ENCODE assay signal across 13 cellular contexts in the genomic region with DNA sequence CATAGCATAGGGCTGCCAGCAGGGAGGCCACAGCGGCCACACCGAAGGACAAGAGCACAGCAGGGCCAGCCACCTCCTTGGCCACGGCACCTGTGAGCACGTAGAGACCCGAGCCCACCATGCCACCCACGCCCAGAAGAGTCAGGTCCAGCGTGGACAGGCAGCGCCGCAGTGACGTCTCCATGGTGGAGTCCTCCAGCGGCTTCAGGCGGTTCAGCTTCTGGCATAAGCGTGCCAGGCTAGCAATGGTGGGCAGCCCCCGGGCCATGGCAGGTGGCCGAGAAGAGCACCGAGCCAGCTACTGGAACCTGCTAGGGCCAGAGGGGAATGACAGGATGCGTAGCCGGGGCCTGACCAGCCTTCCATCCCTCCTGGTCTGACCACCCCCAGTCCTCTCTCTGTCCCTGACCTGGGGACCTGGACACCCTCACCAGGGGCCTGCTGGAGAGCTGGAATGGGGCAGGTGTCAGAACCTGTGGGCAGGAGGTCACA. TPM values are rescaled to one million over a fixed set of nuclear protein-coding genes. Genes with fewer than 3 reads are reported as not detected.
A peak's percentile ranks its signal among the peaks of the same experiment; 100 is the strongest.
DNase-seq lines count a peak whose midpoint lies in the region; ATAC-seq, FAIRE-seq and TF ChIP-seq lines count a peak whose summit lies in the region.
"Had no signal": no experiment of that assay in that cellular context is flagged by ENCODE, and none has a peak within 500 bp of the region (broad histone marks: within the 10 kb centered on the region; RNA-seq: fewer than 3 reads in every experiment).

No MANE protein-coding gene starts in this region.

- H3K79me2 ChIP-seq in GM12878 (ENCODE audit: control insufficient read depth, insufficient read depth, low read length) = no peaks in the 10 kb centered on the region

- H3K27me3 ChIP-seq in GM12878 (replicated peaks in 1 of 2; ENCODE audit: control insufficient read depth in 2 of 2, insufficient read depth in 2 of 2, low read length in 1 of 2) = no peaks in the 10 kb centered on the region; a peak in 1 of 4 replicates
- H3K27me3 ChIP-seq in iPS-18a (ENCODE audit: control insufficient read depth, insufficient read depth, low read length) = peaks cover 39% of the 10 kb centered on the region
- peaks cover 18% of the 10 kb centered on the region for H3K27me3 ChIP-seq in CD8-positive, alpha-beta memory T cell (ENCODE audit: insufficient read depth, low read length, poor library complexity, severe bottlenecking)

- 0 out of 2 replicates have a peak overlapping the region, but pooled peaks have one; percentile 9 for H3K4me2 ChIP-seq in GM12878 (ENCODE audit: control insufficient read depth, insufficient read depth)

- WGBS in GM12878 (ENCODE audit: insufficient coverage, insufficient replicate concordance, low lambda C conversion rate, missing lambda C conversion rate) = 63% methylated on average over 18 of the region's 18 CpGs

- no peak for ATAC-seq in GM12878
- no peak for ATAC-seq in stimulated activated effector memory CD8-positive, alpha-beta T cell treated with anti-CD3 and anti-CD28 coated beads, Interleukin-12 subunit alpha, Interleukin-12 subunit beta, amount 100 ng/mL, for 72 hours
- ATAC-seq in HG03159 (IDR thresholded peaks at IDR 0.05; ENCODE audit: unreplicated experiment) = no peak

- CTCF ChIA-PET in Calu3 (lab: Charles Lee) (no interaction called here), GM12878 (lab: Yijun Ruan, JAX) (no interaction called here)
- CTCF ChIA-PET in CD8-positive, alpha-beta memory T cell (lab: Charles Lee) = no interaction called here

- H3K9me3 ChIP-seq in GM12878 (replicated peaks; ENCODE audit: control insufficient read depth, insufficient read depth, low read length) (no peaks in the 10 kb centered on the region), iPS-18a (ENCODE audit: control insufficient read depth, low read depth, low read length) (no peaks in the 10 kb centered on the region)
- no peaks in the 10 kb centered on the region for H3K9me3 ChIP-seq in CD8-positive, alpha-beta memory T cell (ENCODE audit: low read length)
- H3K9me3 ChIP-seq: mucosa of descending colon had no signal

- H3K4me1 ChIP-seq in GM12878 (ENCODE audit: control insufficient read depth, insufficient read depth, low read length) = peaks cover 7% of the 10 kb centered on the region
- H3K4me1 ChIP-seq in iPS-18a (ENCODE audit: control insufficient read depth, low read depth, low read length) = no peaks in the 10 kb centered on the region
- H3K4me1 ChIP-seq in CD8-positive, alpha-beta memory T cell (ENCODE audit: insufficient read depth, low read length) = no peaks in the 10 kb centered on the region

- SMC1A ChIA-PET in GM12878 (lab: Charles Lee; ENCODE audit: uncharacterized antibody, unreplicated experiment) = no interaction called here

- H3K36me3 Mint-ChIP-seq in Calu3 (ENCODE audit: insufficient read depth, unreplicated experiment) = no peaks in the 10 kb centered on the region
- H3K36me3 Mint-ChIP-seq in stimulated activated effector memory CD8-positive, alpha-beta T cell treated with anti-CD3 and anti-CD28 coated beads, Interleukin-12 subunit alpha, Interleukin-12 subunit beta, amount 100 ng/mL, for 72 hours = no peaks in the 10 kb centered on the region
- H3K36me3 Mint-ChIP-seq in CD8-positive, alpha-beta memory T cell = no peaks in the 10 kb centered on the region

- no peak for TF ChIP-seq POLR2A in GM12878 (IDR thresholded peaks at IDR 0.05; ENCODE audit: low read depth, low read length)

- intact Hi-C loops in Calu3 (cut with micrococcal nuclease; ENCODE audit: unreplicated experiment) = no loop called here
- intact Hi-C loops in GM12878 (cut with micrococcal nuclease; ENCODE audit: unreplicated experiment) = no loop called here

- in situ Hi-C loops in GM12878 (cut with MboI) = no loop called here

- H2AFZ ChIP-seq in GM12878 (ENCODE audit: control insufficient read depth, low read depth, low read length) = no peak overlapping the region

- H3K27ac Mint-ChIP-seq in Calu3 (ENCODE audit: unreplicated experiment) = no peak overlapping the region
- no peak overlapping the region for H3K27ac Mint-ChIP-seq in stimulated activated effector memory CD8-positive, alpha-beta T cell treated with anti-CD3 and anti-CD28 coated beads, Interleukin-12 subunit alpha, Interleukin-12 subunit beta, amount 100 ng/mL, for 72 hours
- no peak overlapping the region for H3K27ac Mint-ChIP-seq in CD8-positive, alpha-beta memory T cell

- H3K9me3 Mint-ChIP-seq in Calu3 (ENCODE audit: low read depth, unreplicated experiment) = no peaks in the 10 kb centered on the region
- H3K9me3 Mint-ChIP-seq in stimulated activated effector memory CD8-positive, alpha-beta T cell treated with anti-CD3 and anti-CD28 coated beads, Interleukin-12 subunit alpha, Interleukin-12 subunit beta, amount 100 ng/mL, for 72 hours = no peaks in the 10 kb centered on the region
- H3K9me3 Mint-ChIP-seq in CD8-positive, alpha-beta memory T cell = no peaks in the 10 kb centered on the region

- TF ChIP-seq CTCF in Calu3 (IDR thresholded peaks at IDR 0.05; ENCODE audit: unreplicated experiment) (no peak), GM12878 (IDR thresholded peaks at IDR 0.05 in 2 of 3, conservative IDR thresholded peaks at IDR 0.05 in 1 of 3; ENCODE audit: control insufficient read depth in 2 of 3, extremely low read depth in 1 of 3, insufficient read depth in 1 of 3, low read depth in 3 of 3, low read length in 3 of 3) (no peak)

- H3K27me3 Mint-ChIP-seq in Calu3 (ENCODE audit: unreplicated experiment) = peaks cover 55% of the 10 kb centered on the region
- H3K27me3 Mint-ChIP-seq in CD8-positive, alpha-beta memory T cell = peaks cover 32 to 36% of the 10 kb centered on the region in 2 donors

- POLR2A ChIA-PET in GM12878 (lab: Charles Lee) = interaction anchor here (0.5 kb wide), 1 partner anchor 15 kb away, joined by 3 read pairs; no protein-coding TSS in a partner anchor
- POLR2A ChIA-PET in CD8-positive, alpha-beta memory T cell (lab: Charles Lee) = no interaction called here

- H3K27ac ChIP-seq in GM12878 (ENCODE audit: control insufficient read depth, insufficient read depth) (no peak overlapping the region), iPS-18a (ENCODE audit: low read length) (no peak overlapping the region)
- H3K27ac ChIP-seq in CD8-positive, alpha-beta memory T cell (ENCODE audit: low read depth, low read length) = no peak overlapping the region

- H3K4me3 ChIP-seq in GM12878 (no peak overlapping the region), iPS-18a (ENCODE audit: low read length) (peak overlapping the region; percentile 59)
- no peak overlapping the region for H3K4me3 ChIP-seq in CD8-positive, alpha-beta memory T cell (ENCODE audit: low read length)
- H3K4me3 ChIP-seq: mucosa of descending colon had no signal

- DNase-seq in Calu3 = no peak
- DNase-seq in GM12878 (ENCODE audit: low read depth, low spot score) = no peak
- DNase-seq in stimulated activated effector memory CD8-positive, alpha-beta T cell treated with anti-CD3 and anti-CD28 coated beads, Interleukin-12 subunit alpha, Interleukin-12 subunit beta, amount 100 ng/mL, for 72 hours (ENCODE audit: low spot score in 2 of 2) = no peak
- no peak for DNase-seq in CD8-positive, alpha-beta memory T cell
- no peak for DNase-seq in stimulated activated CD4-positive, alpha-beta T cell treated with anti-CD3 and anti-CD28 coated beads, Interleukin-4, amount 100 ng/mL, for 24 hours
- DNase-seq in stimulated activated CD4-positive, alpha-beta T cell treated with anti-CD3 and anti-CD28 coated beads, Interleukin-15, amount 100 ng/mL, for 24 hours = no peak
- DNase-seq: activated naive CD4-positive, alpha-beta T cell treated with Interleukin-2 at 50 U/mL for 16 hours; NCI-H2081; RPMI8226 had no signal

- TF ChIP-seq EP300 in GM12878 (IDR thresholded peaks at IDR 0.05; ENCODE audit: borderline replicate concordance in 1 of 2, control insufficient read depth in 1 of 2, low read depth in 2 of 2, low read length in 2 of 2) = no peak

- H3K9ac ChIP-seq in GM12878 (ENCODE audit: control insufficient read depth, insufficient read depth, low read length) (no peak overlapping the region), iPS-18a (ENCODE audit: low read length) (no peak overlapping the region)

- no peaks in the 10 kb centered on the region for H4K20me1 ChIP-seq in GM12878 (ENCODE audit: control insufficient read depth, insufficient read depth)

- no peaks in the 10 kb centered on the region for H3K4me1 Mint-ChIP-seq in Calu3 (ENCODE audit: low read depth, unreplicated experiment)
- peaks cover 9% of the 10 kb centered on the region for H3K4me1 Mint-ChIP-seq in stimulated activated effector memory CD8-positive, alpha-beta T cell treated with anti-CD3 and anti-CD28 coated beads, Interleukin-12 subunit alpha, Interleukin-12 subunit beta, amount 100 ng/mL, for 72 hours
- H3K4me1 Mint-ChIP-seq in CD8-positive, alpha-beta memory T cell = peaks cover 3 to 21% (median 4%) of the 10 kb centered on the region in 3 donors

- TF ChIP-seq RAD21 in GM12878 (IDR thresholded peaks at IDR 0.05; ENCODE audit: insufficient read depth, low read depth, low read length) = no peak

- BruUV-seq in Calu3 (replicated peaks; lab: Mats Ljungman, UMichigan) = no TSS peak
- BruUV-seq in GM12878 (replicated peaks; lab: Mats Ljungman, UMichigan) = no TSS peak

- RAD21 ChIA-PET in GM12878 (lab: Charles Lee; ENCODE audit: unreplicated experiment) = no interaction called here

- peak overlapping the region; percentile 61 for H3K4me3 Mint-ChIP-seq in Calu3 (ENCODE audit: low read depth, unreplicated experiment)
- peak overlapping the region; percentile 31 for H3K4me3 Mint-ChIP-seq in stimulated activated effector memory CD8-positive, alpha-beta T cell treated with anti-CD3 and anti-CD28 coated beads, Interleukin-12 subunit alpha, Interleukin-12 subunit beta, amount 100 ng/mL, for 72 hours
- peak overlapping the region in 2 of 7 donors; percentile 23 to 68 for H3K4me3 Mint-ChIP-seq in CD8-positive, alpha-beta memory T cell

- H3K36me3 ChIP-seq in GM12878 (ENCODE audit: control insufficient read depth in 2 of 2, insufficient read depth in 2 of 2, low read length in 1 of 2) (no peaks in the 10 kb centered on the region), iPS-18a (ENCODE audit: control insufficient read depth, low read depth, low read length) (no peaks in the 10 kb centered on the region)
- no peaks in the 10 kb centered on the region for H3K36me3 ChIP-seq in CD8-positive, alpha-beta memory T cell (ENCODE audit: insufficient read depth, low read length)

- no peak for FAIRE-seq in GM12878 (lab: Jason Lieb, UNC)

RNA-seq across cellular contexts. Expression of gene SLC7A4, which starts 0.8 kb away (rescaled TPM):
- total RNA-seq in Calu3 (2022) (0.14 TPM in 1 of 2 replicates, not detected in the other), GM12878 (2014; rRNA removed) (0.06 and 0.27 TPM in 2 replicates), GM12878 (2014; rRNA removed; fragmentation: Illumina TruSeq; extraction: Trizol) (not detected in 2 replicates), GM12878 (2021) (0.11 and 0.21 TPM in 2 replicates)
- 0.15 TPM in 1 of 2 replicates, not detected in the other for total RNA-seq in GM12878 (2013; cell fraction: nucleolus; rRNA removed)
- polyA plus RNA-seq in GM12878 (2011; ENCODE audit: low read depth) = not detected
- polyA plus RNA-seq in GM12878 (2011; rRNA removed) (not detected in 2 replicates), GM12878 (2014; fragmentation: Illumina TruSeq; extraction: Trizol) (0.07 TPM in 1 of 2 replicates, not detected in the other), GM12878 (2014; fragmentation: Nextera tagmentation; extraction: Ambion mirVana) (not detected), GM12878 (2014; rRNA removed) (0.11 TPM in 1 of 2 replicates, not detected in the other), GM12878 (2016; fragmentation: Nextera tagmentation; extraction: Ambion mirVana) (under 1 TPM in 1 of 2 experiments, not detected in 1; 0.25 TPM)
- polyA plus RNA-seq in GM12878 (2011; cell fraction: cytosol; rRNA removed) = not detected in 2 replicates
- not detected in 2 replicates for polyA plus RNA-seq in GM12878 (2011; cell fraction: nucleus; rRNA removed)
- not detected in 2 replicates for polyA plus RNA-seq in GM12878 (2012)
- polyA minus RNA-seq in GM12878 (2011; rRNA and poly(A)+ RNA removed) = not detected in 2 replicates
- polyA minus RNA-seq in GM12878 (2011; cell fraction: cytosol; rRNA and poly(A)+ RNA removed) = not detected in 2 replicates
- not detected in 2 replicates for polyA minus RNA-seq in GM12878 (2011; cell fraction: nucleus; rRNA and poly(A)+ RNA removed)
- total RNA-seq in CD8-positive, alpha-beta memory T cell = under 1 TPM; 0.13 to 0.37 TPM
- 0.82 TPM for polyA plus RNA-seq in CD8-positive, alpha-beta memory T cell

RNA-seq across cellular contexts. Expression of gene LRRC74B, which starts 14.2 kb away (rescaled TPM):
- not detected in 2 replicates for total RNA-seq in Calu3 (2022)
- not detected in 2 replicates for total RNA-seq in GM12878 (2013; cell fraction: nucleolus; rRNA removed)
- not detected in 2 replicates for total RNA-seq in GM12878 (2014; rRNA removed)
- total RNA-seq in GM12878 (2014; rRNA removed; fragmentation: Illumina TruSeq; extraction: Trizol) = not detected in 2 replicates
- total RNA-seq in GM12878 (2021) = not detected in 2 replicates
- polyA plus RNA-seq in GM12878 (2011; ENCODE audit: low read depth) = not detected
- polyA plus RNA-seq in GM12878 (2011; rRNA removed) = not detected in 2 replicates
- not detected in 2 replicates for polyA plus RNA-seq in GM12878 (2011; cell fraction: cytosol; rRNA removed)
- not detected in 2 replicates for polyA plus RNA-seq in GM12878 (2011; cell fraction: nucleus; rRNA removed)
- polyA plus RNA-seq in GM12878 (2012) = not detected in 2 replicates
- polyA plus RNA-seq in GM12878 (2014; fragmentation: Illumina TruSeq; extraction: Trizol) = not detected in 2 replicates
- polyA plus RNA-seq in GM12878 (2014; fragmentation: Nextera tagmentation; extraction: Ambion mirVana) = not detected
- not detected in 2 replicates for polyA plus RNA-seq in GM12878 (2014; rRNA removed)
- not detected for polyA plus RNA-seq in GM12878 (2016; fragmentation: Nextera tagmentation; extraction: Ambion mirVana)
- not detected in 2 replicates for polyA minus RNA-seq in GM12878 (2011; rRNA and poly(A)+ RNA removed)
- polyA minus RNA-seq in GM12878 (2011; cell fraction: cytosol; rRNA and poly(A)+ RNA removed) = not detected in 2 replicates
- not detected in 2 replicates for polyA minus RNA-seq in GM12878 (2011; cell fraction: nucleus; rRNA and poly(A)+ RNA removed)
- total RNA-seq in CD8-positive, alpha-beta memory T cell = not detected
- polyA plus RNA-seq in CD8-positive, alpha-beta memory T cell = not detected
- total RNA-seq: kidney epithelial cell had no signal

RNA-seq across cellular contexts. Expression of gene P2RX6, which starts 16.6 kb away (rescaled TPM):
- total RNA-seq in Calu3 (2022) = 0.26 and 0.42 TPM in 2 replicates
- 0.31 and 0.34 TPM in 2 replicates for total RNA-seq in GM12878 (2013; cell fraction: nucleolus; rRNA removed)
- total RNA-seq in GM12878 (2014; rRNA removed) = 0.11 TPM in 1 of 2 replicates, not detected in the other
- not detected in 2 replicates for total RNA-seq in GM12878 (2014; rRNA removed; fragmentation: Illumina TruSeq; extraction: Trizol)
- 0.13 TPM in 1 of 2 replicates, not detected in the other for total RNA-seq in GM12878 (2021)
- not detected for polyA plus RNA-seq in GM12878 (2011; ENCODE audit: low read depth)
- 0.06 and 0.07 TPM in 2 replicates for polyA plus RNA-seq in GM12878 (2011; rRNA removed)
- polyA plus RNA-seq in GM12878 (2011; cell fraction: cytosol; rRNA removed) = 0.02 and 0.09 TPM in 2 replicates
- polyA plus RNA-seq in GM12878 (2011; cell fraction: nucleus; rRNA removed) = 0.66 and 0.70 TPM in 2 replicates
- 0.08 and 0.14 TPM in 2 replicates for polyA plus RNA-seq in GM12878 (2012)
- polyA plus RNA-seq in GM12878 (2014; fragmentation: Illumina TruSeq; extraction: Trizol) = 0.03 TPM in 1 of 2 replicates, not detected in the other
- not detected for polyA plus RNA-seq in GM12878 (2014; fragmentation: Nextera tagmentation; extraction: Ambion mirVana)
- not detected in 2 replicates for polyA plus RNA-seq in GM12878 (2014; rRNA removed)
- polyA plus RNA-seq in GM12878 (2016; fragmentation: Nextera tagmentation; extraction: Ambion mirVana) = under 1 TPM; 0.06 to 0.21 TPM
- 0.15 TPM in 1 of 2 replicates, not detected in the other for polyA minus RNA-seq in GM12878 (2011; rRNA and poly(A)+ RNA removed)
- not detected in 2 replicates for polyA minus RNA-seq in GM12878 (2011; cell fraction: cytosol; rRNA and poly(A)+ RNA removed)
- 0.12 and 0.57 TPM in 2 replicates for polyA minus RNA-seq in GM12878 (2011; cell fraction: nucleus; rRNA and poly(A)+ RNA removed)
- under 1 TPM; 0.24 to 0.35 TPM for total RNA-seq in CD8-positive, alpha-beta memory T cell
- 0.33 TPM for polyA plus RNA-seq in CD8-positive, alpha-beta memory T cell
- total RNA-seq: kidney epithelial cell had no signal

RNA-seq across cellular contexts. Expression of gene THAP7, which starts 29.7 kb away (rescaled TPM):
- total RNA-seq in Calu3 (2022) = 24.5 and 25.3 TPM in 2 replicates
- 41.0 and 46.0 TPM in 2 replicates for total RNA-seq in GM12878 (2013; cell fraction: nucleolus; rRNA removed)
- total RNA-seq in GM12878 (2014; rRNA removed) = 52.2 and 52.9 TPM in 2 replicates
- 10.5 and 13.6 TPM in 2 replicates for total RNA-seq in GM12878 (2014; rRNA removed; fragmentation: Illumina TruSeq; extraction: Trizol)
- 30.5 and 35.7 TPM in 2 replicates for total RNA-seq in GM12878 (2021)
- polyA plus RNA-seq in GM12878 (2011; ENCODE audit: low read depth) = 5.7 TPM
- 8.3 and 16.9 TPM in 2 replicates for polyA plus RNA-seq in GM12878 (2011; rRNA removed)
- polyA plus RNA-seq in GM12878 (2011; cell fraction: cytosol; rRNA removed) = 24.9 and 45.9 TPM in 2 replicates
- polyA plus RNA-seq in GM12878 (2011; cell fraction: nucleus; rRNA removed) = 46.3 and 60.5 TPM in 2 replicates
- polyA plus RNA-seq in GM12878 (2012) = 19.7 and 19.8 TPM in 2 replicates
- polyA plus RNA-seq in GM12878 (2014; fragmentation: Illumina TruSeq; extraction: Trizol) = 3.5 and 10.5 TPM in 2 replicates
- 1 to 10 TPM in 1 of 2 experiments, under 1 TPM in 1; 0.66 to 6.9 TPM for polyA plus RNA-seq in GM12878 (2014; fragmentation: Nextera tagmentation; extraction: Ambion mirVana)
- 52.8 and 53.4 TPM in 2 replicates for polyA plus RNA-seq in GM12878 (2014; rRNA removed)
- polyA plus RNA-seq in GM12878 (2016; fragmentation: Nextera tagmentation; extraction: Ambion mirVana) = 10 to 100 TPM; 54.4 to 58.3 TPM
- 10.5 and 27.7 TPM in 2 replicates for polyA minus RNA-seq in GM12878 (2011; rRNA and poly(A)+ RNA removed)
- polyA minus RNA-seq in GM12878 (2011; cell fraction: cytosol; rRNA and poly(A)+ RNA removed) = 8.0 and 9.8 TPM in 2 replicates
- polyA minus RNA-seq in GM12878 (2011; cell fraction: nucleus; rRNA and poly(A)+ RNA removed) = 49.2 and 68.4 TPM in 2 replicates
- 10 to 100 TPM; 43.9 TPM for total RNA-seq in CD8-positive, alpha-beta memory T cell
- polyA plus RNA-seq in CD8-positive, alpha-beta memory T cell = 42.8 TPM

RNA-seq across cellular contexts. Expression of gene LZTR1, which starts 49.5 kb away (rescaled TPM):
- 49.3 and 55.4 TPM in 2 replicates for total RNA-seq in Calu3 (2022)
- total RNA-seq in GM12878 (2013; cell fraction: nucleolus; rRNA removed) = 77.5 and 89.4 TPM in 2 replicates
- total RNA-seq in GM12878 (2014; rRNA removed) = 31.8 and 35.2 TPM in 2 replicates
- 13.9 and 14.5 TPM in 2 replicates for total RNA-seq in GM12878 (2014; rRNA removed; fragmentation: Illumina TruSeq; extraction: Trizol)
- 42.8 and 50.3 TPM in 2 replicates for total RNA-seq in GM12878 (2021)
- 10.7 TPM for polyA plus RNA-seq in GM12878 (2011; ENCODE audit: low read depth)
- polyA plus RNA-seq in GM12878 (2011; rRNA removed) = 8.7 and 17.5 TPM in 2 replicates
- polyA plus RNA-seq in GM12878 (2011; cell fraction: cytosol; rRNA removed) = 12.6 and 20.5 TPM in 2 replicates
- polyA plus RNA-seq in GM12878 (2011; cell fraction: nucleus; rRNA removed) = 168 and 188 TPM in 2 replicates
- 19.4 and 21.7 TPM in 2 replicates for polyA plus RNA-seq in GM12878 (2012)
- 16.6 and 25.1 TPM in 2 replicates for polyA plus RNA-seq in GM12878 (2014; fragmentation: Illumina TruSeq; extraction: Trizol)
- 1 to 10 TPM in 1 of 2 experiments, under 1 TPM in 1; 0.82 to 1.1 TPM for polyA plus RNA-seq in GM12878 (2014; fragmentation: Nextera tagmentation; extraction: Ambion mirVana)
- polyA plus RNA-seq in GM12878 (2014; rRNA removed) = 44.0 and 50.1 TPM in 2 replicates
- polyA plus RNA-seq in GM12878 (2016; fragmentation: Nextera tagmentation; extraction: Ambion mirVana) = 10 to 100 TPM; 15.0 to 21.2 TPM
- 17.0 and 18.1 TPM in 2 replicates for polyA minus RNA-seq in GM12878 (2011; rRNA and poly(A)+ RNA removed)
- 7.6 TPM in 2 replicates for polyA minus RNA-seq in GM12878 (2011; cell fraction: cytosol; rRNA and poly(A)+ RNA removed)
- 35.8 and 46.1 TPM in 2 replicates for polyA minus RNA-seq in GM12878 (2011; cell fraction: nucleus; rRNA and poly(A)+ RNA removed)
- total RNA-seq in CD8-positive, alpha-beta memory T cell = 10 to 100 TPM; 75.0 to 78.7 TPM
- polyA plus RNA-seq in CD8-positive, alpha-beta memory T cell = 17.1 TPM
